In the genomic region with DNA sequence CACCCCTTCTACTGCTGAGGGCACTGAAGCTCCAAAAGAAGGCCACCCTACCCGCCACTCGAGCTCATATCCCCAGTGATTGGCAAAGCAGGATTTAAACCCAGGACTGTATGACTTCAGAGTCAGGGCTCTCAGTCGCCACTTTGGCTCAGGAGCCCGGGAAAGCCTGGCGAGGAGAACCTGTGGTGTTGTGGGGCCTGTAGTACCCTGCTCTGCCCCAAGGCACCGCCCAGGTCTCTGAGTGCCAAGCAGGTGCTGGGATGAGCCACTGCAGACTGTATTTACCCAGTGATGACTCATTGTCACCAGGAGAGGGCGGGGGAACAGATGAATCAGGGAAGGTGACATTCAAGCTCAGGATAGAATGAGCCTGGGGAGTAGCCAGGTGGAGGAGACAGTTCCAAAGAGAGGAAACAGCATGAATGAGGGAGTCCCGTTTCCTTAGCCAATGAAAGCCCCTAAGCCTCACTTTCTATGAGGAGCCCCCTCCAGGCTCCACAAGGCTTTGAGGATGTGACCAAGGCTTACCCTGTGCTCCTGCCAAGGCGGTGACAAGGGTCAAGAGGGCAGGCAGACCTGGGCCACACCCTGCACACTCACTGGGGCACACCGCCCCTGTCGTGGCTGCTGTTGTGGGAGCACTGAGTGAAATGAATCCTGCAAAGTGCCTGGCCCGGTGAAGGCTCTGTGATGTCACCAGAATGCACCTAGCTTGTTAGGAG, we compare ENCODE assay signal across 1 cellular context.
TF ChIP-seq lines count a peak whose summit lies in the region.

No MANE protein-coding gene starts in this region.

TF ChIP-seq in HepG2, 621 proteins besides CTCF, POLR2A, EP300 and RAD21 (continued from another document and continues in another):
- TF ChIP-seq, protein P1, sequence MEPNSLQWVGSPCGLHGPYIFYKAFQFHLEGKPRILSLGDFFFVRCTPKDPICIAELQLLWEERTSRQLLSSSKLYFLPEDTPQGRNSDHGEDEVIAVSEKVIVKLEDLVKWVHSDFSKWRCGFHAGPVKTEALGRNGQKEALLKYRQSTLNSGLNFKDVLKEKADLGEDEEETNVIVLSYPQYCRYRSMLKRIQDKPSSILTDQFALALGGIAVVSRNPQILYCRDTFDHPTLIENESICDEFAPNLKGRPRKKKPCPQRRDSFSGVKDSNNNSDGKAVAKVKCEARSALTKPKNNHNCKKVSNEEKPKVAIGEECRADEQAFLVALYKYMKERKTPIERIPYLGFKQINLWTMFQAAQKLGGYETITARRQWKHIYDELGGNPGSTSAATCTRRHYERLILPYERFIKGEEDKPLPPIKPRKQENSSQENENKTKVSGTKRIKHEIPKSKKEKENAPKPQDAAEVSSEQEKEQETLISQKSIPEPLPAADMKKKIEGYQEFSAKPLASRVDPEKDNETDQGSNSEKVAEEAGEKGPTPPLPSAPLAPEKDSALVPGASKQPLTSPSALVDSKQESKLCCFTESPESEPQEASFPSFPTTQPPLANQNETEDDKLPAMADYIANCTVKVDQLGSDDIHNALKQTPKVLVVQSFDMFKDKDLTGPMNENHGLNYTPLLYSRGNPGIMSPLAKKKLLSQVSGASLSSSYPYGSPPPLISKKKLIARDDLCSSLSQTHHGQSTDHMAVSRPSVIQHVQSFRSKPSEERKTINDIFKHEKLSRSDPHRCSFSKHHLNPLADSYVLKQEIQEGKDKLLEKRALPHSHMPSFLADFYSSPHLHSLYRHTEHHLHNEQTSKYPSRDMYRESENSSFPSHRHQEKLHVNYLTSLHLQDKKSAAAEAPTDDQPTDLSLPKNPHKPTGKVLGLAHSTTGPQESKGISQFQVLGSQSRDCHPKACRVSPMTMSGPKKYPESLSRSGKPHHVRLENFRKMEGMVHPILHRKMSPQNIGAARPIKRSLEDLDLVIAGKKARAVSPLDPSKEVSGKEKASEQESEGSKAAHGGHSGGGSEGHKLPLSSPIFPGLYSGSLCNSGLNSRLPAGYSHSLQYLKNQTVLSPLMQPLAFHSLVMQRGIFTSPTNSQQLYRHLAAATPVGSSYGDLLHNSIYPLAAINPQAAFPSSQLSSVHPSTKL (CRISPR knock-in tag; IDR thresholded peaks at IDR 0.05) = peak; percentile 76; the same call in 1 of the 2 replicates
- TF ChIP-seq, protein P2, sequence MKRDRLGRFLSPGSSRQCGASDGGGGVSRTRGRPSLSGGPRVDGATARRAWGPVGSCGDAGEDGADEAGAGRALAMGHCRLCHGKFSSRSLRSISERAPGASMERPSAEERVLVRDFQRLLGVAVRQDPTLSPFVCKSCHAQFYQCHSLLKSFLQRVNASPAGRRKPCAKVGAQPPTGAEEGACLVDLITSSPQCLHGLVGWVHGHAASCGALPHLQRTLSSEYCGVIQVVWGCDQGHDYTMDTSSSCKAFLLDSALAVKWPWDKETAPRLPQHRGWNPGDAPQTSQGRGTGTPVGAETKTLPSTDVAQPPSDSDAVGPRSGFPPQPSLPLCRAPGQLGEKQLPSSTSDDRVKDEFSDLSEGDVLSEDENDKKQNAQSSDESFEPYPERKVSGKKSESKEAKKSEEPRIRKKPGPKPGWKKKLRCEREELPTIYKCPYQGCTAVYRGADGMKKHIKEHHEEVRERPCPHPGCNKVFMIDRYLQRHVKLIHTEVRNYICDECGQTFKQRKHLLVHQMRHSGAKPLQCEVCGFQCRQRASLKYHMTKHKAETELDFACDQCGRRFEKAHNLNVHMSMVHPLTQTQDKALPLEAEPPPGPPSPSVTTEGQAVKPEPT (CRISPR knock-in tag; IDR thresholded peaks at IDR 0.05; ENCODE audit: low read depth) = peak; percentile 45; the same call in 1 of the 2 replicates
- TF ChIP-seq GTF3A (CRISPR knock-in tag; conservative IDR thresholded peaks at IDR 0.05) (no peak), FLYWCH1 (CRISPR knock-in tag; IDR thresholded peaks at IDR 0.05) (no peak), ZFP41 (CRISPR knock-in tag; IDR thresholded peaks at IDR 0.05; ENCODE audit: borderline replicate concordance) (no peak), SP5 (CRISPR knock-in tag; IDR thresholded peaks at IDR 0.05; ENCODE audit: borderline replicate concordance, low read depth) (peak; percentile 76; the same call in 1 of the 2 replicates), STAG1 (CRISPR knock-in tag; IDR thresholded peaks at IDR 0.05) (peak; percentile 64), PRPF4 (IDR thresholded peaks at IDR 0.05; ENCODE audit: low read depth, low read length, poor library complexity, severe bottlenecking) (no peak), ZNF343 (CRISPR knock-in tag; IDR thresholded peaks at IDR 0.05) (no peak), SPEN (CRISPR knock-in tag; IDR thresholded peaks at IDR 0.05; ENCODE audit: low read depth) (peak; percentile 48; the same call in 1 of the 2 replicates), FOSL2 (CRISPR knock-in tag; IDR thresholded peaks at IDR 0.05) (peak; percentile 99), ZSCAN20 (CRISPR knock-in tag; IDR thresholded peaks at IDR 0.05; ENCODE audit: borderline replicate concordance) (no peak), FOXC1 (CRISPR knock-in tag; IDR thresholded peaks at IDR 0.05; ENCODE audit: borderline replicate concordance) (0 out of 2 replicates have a peak, but pooled peaks have one; percentile 30), REXO4 (CRISPR knock-in tag; IDR thresholded peaks at IDR 0.05; ENCODE audit: borderline replicate concordance) (no peak), PPARG (CRISPR knock-in tag; conservative IDR thresholded peaks at IDR 0.05) (peak; percentile 42; the same call in 1 of the 2 replicates), TSC22D2 (CRISPR knock-in tag; IDR thresholded peaks at IDR 0.05; ENCODE audit: borderline replicate concordance) (no peak), TMF1 (CRISPR knock-in tag; IDR thresholded peaks at IDR 0.05; ENCODE audit: low read depth) (no peak), SYNCRIP (IDR thresholded peaks at IDR 0.05; ENCODE audit: insufficient read depth, low read depth, low read length) (no peak), YEATS2 (CRISPR knock-in tag; IDR thresholded peaks at IDR 0.05; ENCODE audit: borderline replicate concordance) (peak; percentile 40; the same call in 1 of the 2 replicates), ZNF724P (CRISPR knock-in tag; IDR thresholded peaks at IDR 0.05; ENCODE audit: borderline replicate concordance) (no peak), MIER3 (CRISPR knock-in tag; IDR thresholded peaks at IDR 0.05; ENCODE audit: borderline replicate concordance) (peak; percentile 46; the same call in 1 of the 2 replicates), NFE2L2 (IDR thresholded peaks at IDR 0.05; ENCODE audit: low read length) (no peak), JUND (CRISPR knock-in tag; IDR thresholded peaks at IDR 0.05) (peak; percentile 100), IRX3 (CRISPR knock-in tag; IDR thresholded peaks at IDR 0.05; ENCODE audit: borderline replicate concordance, low read depth) (no peak), CBX1 (IDR thresholded peaks at IDR 0.05; ENCODE audit: low read depth) (peak; percentile 67), ZNF816 (CRISPR knock-in tag; IDR thresholded peaks at IDR 0.05; ENCODE audit: borderline replicate concordance) (no peak)
- TF ChIP-seq, protein P3, sequence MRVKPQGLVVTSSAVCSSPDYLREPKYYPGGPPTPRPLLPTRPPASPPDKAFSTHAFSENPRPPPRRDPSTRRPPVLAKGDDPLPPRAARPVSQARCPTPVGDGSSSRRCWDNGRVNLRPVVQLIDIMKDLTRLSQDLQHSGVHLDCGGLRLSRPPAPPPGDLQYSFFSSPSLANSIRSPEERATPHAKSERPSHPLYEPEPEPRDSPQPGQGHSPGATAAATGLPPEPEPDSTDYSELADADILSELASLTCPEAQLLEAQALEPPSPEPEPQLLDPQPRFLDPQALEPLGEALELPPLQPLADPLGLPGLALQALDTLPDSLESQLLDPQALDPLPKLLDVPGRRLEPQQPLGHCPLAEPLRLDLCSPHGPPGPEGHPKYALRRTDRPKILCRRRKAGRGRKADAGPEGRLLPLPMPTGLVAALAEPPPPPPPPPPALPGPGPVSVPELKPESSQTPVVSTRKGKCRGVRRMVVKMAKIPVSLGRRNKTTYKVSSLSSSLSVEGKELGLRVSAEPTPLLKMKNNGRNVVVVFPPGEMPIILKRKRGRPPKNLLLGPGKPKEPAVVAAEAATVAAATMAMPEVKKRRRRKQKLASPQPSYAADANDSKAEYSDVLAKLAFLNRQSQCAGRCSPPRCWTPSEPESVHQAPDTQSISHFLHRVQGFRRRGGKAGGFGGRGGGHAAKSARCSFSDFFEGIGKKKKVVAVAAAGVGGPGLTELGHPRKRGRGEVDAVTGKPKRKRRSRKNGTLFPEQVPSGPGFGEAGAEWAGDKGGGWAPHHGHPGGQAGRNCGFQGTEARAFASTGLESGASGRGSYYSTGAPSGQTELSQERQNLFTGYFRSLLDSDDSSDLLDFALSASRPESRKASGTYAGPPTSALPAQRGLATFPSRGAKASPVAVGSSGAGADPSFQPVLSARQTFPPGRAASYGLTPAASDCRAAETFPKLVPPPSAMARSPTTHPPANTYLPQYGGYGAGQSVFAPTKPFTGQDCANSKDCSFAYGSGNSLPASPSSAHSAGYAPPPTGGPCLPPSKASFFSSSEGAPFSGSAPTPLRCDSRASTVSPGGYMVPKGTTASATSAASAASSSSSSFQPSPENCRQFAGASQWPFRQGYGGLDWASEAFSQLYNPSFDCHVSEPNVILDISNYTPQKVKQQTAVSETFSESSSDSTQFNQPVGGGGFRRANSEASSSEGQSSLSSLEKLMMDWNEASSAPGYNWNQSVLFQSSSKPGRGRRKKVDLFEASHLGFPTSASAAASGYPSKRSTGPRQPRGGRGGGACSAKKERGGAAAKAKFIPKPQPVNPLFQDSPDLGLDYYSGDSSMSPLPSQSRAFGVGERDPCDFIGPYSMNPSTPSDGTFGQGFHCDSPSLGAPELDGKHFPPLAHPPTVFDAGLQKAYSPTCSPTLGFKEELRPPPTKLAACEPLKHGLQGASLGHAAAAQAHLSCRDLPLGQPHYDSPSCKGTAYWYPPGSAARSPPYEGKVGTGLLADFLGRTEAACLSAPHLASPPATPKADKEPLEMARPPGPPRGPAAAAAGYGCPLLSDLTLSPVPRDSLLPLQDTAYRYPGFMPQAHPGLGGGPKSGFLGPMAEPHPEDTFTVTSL (CRISPR knock-in tag; IDR thresholded peaks at IDR 0.05; ENCODE audit: borderline replicate concordance) = 0 out of 2 replicates have a peak, but pooled peaks have one; percentile 20
- TF ChIP-seq, protein P4, sequence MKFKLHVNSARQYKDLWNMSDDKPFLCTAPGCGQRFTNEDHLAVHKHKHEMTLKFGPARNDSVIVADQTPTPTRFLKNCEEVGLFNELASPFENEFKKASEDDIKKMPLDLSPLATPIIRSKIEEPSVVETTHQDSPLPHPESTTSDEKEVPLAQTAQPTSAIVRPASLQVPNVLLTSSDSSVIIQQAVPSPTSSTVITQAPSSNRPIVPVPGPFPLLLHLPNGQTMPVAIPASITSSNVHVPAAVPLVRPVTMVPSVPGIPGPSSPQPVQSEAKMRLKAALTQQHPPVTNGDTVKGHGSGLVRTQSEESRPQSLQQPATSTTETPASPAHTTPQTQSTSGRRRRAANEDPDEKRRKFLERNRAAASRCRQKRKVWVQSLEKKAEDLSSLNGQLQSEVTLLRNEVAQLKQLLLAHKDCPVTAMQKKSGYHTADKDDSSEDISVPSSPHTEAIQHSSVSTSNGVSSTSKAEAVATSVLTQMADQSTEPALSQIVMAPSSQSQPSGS (CRISPR knock-in tag; IDR thresholded peaks at IDR 0.05) = peak; percentile 70; the same call in 1 of the 2 replicates
- TF ChIP-seq, protein P5, sequence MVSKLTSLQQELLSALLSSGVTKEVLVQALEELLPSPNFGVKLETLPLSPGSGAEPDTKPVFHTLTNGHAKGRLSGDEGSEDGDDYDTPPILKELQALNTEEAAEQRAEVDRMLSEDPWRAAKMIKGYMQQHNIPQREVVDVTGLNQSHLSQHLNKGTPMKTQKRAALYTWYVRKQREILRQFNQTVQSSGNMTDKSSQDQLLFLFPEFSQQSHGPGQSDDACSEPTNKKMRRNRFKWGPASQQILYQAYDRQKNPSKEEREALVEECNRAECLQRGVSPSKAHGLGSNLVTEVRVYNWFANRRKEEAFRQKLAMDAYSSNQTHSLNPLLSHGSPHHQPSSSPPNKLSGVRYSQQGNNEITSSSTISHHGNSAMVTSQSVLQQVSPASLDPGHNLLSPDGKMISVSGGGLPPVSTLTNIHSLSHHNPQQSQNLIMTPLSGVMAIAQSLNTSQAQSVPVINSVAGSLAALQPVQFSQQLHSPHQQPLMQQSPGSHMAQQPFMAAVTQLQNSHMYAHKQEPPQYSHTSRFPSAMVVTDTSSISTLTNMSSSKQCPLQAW (CRISPR knock-in tag; IDR thresholded peaks at IDR 0.05) = peak; percentile 81
- TF ChIP-seq, protein P6, sequence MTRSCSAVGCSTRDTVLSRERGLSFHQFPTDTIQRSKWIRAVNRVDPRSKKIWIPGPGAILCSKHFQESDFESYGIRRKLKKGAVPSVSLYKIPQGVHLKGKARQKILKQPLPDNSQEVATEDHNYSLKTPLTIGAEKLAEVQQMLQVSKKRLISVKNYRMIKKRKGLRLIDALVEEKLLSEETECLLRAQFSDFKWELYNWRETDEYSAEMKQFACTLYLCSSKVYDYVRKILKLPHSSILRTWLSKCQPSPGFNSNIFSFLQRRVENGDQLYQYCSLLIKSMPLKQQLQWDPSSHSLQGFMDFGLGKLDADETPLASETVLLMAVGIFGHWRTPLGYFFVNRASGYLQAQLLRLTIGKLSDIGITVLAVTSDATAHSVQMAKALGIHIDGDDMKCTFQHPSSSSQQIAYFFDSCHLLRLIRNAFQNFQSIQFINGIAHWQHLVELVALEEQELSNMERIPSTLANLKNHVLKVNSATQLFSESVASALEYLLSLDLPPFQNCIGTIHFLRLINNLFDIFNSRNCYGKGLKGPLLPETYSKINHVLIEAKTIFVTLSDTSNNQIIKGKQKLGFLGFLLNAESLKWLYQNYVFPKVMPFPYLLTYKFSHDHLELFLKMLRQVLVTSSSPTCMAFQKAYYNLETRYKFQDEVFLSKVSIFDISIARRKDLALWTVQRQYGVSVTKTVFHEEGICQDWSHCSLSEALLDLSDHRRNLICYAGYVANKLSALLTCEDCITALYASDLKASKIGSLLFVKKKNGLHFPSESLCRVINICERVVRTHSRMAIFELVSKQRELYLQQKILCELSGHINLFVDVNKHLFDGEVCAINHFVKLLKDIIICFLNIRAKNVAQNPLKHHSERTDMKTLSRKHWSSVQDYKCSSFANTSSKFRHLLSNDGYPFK (CRISPR knock-in tag; IDR thresholded peaks at IDR 0.05; ENCODE audit: borderline replicate concordance) = no peak
- TF ChIP-seq, protein P7, sequence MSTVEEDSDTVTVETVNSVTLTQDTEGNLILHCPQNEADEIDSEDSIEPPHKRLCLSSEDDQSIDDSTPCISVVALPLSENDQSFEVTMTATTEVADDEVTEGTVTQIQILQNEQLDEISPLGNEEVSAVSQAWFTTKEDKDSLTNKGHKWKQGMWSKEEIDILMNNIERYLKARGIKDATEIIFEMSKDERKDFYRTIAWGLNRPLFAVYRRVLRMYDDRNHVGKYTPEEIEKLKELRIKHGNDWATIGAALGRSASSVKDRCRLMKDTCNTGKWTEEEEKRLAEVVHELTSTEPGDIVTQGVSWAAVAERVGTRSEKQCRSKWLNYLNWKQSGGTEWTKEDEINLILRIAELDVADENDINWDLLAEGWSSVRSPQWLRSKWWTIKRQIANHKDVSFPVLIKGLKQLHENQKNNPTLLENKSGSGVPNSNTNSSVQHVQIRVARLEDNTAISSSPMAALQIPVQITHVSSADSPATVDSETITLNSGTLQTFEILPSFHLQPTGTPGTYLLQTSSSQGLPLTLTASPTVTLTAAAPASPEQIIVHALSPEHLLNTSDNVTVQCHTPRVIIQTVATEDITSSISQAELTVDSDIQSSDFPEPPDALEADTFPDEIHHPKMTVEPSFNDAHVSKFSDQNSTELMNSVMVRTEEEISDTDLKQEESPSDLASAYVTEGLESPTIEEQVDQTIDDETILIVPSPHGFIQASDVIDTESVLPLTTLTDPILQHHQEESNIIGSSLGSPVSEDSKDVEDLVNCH (CRISPR knock-in tag; IDR thresholded peaks at IDR 0.05) = no peak
